Comparison of ENCODE assay signal across 11 cellular contexts in the genomic region with DNA sequence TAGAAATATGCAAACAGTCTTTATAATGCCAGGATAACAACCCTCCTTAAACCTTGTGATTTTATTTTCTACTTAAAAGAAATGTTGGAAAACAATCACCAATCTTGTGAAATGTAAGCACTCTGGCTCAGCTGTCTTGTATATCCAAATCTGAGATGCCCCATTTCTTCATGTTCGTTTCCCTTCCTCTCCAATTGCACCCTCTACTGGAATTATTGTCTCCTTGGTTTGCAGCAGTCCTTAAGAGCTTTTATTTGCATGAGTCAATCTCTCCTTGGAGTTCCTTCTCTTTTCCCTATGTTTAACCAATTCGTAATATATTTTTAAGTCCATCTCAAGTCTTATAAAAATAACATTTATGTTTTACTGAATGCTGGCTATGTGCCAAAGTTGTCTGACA.
DNase-seq lines count a peak whose midpoint lies in the region; ATAC-seq and TF ChIP-seq lines count a peak whose summit lies in the region.
"Had no signal": no experiment of that assay in that cellular context is flagged by ENCODE, and none has a peak within 500 bp of the region (broad histone marks: within the 10 kb centered on the region; RNA-seq: fewer than 3 reads in every experiment).

No MANE protein-coding gene starts in this region.

- POLR2A ChIA-PET in WTC11 (lab: Charles Lee): no interaction called here

- no peaks in the 10 kb centered on the region for H3K79me2 ChIP-seq in H9 (ENCODE audit: insufficient read depth, low read length)
- no peaks in the 10 kb centered on the region for H3K79me2 ChIP-seq in neural cell (replicated peaks; ENCODE audit: insufficient read depth, low read length)

- H3K4me3 Mint-ChIP-seq in H9 (no peak overlapping the region), WTC11 (no peak overlapping the region)
- H3K4me3 Mint-ChIP-seq: central memory CD8-positive, alpha-beta T cell; memory B cell had no signal

- H3K4me3 ChIP-seq in neural cell (ENCODE audit: low read length) (no peak overlapping the region), testis (no peak overlapping the region), heart right ventricle (no peak overlapping the region)

- H3K9me3 ChIP-seq in H9 (ENCODE audit: control insufficient read depth, low read depth, low read length) (no peaks in the 10 kb centered on the region), neural cell (ENCODE audit: low read length) (no peaks in the 10 kb centered on the region), testis (no peaks in the 10 kb centered on the region), heart right ventricle (peaks cover 0 to 10% (median 0%) of the 10 kb centered on the region in 11 donors)

- no peak overlapping the region for H3K14ac ChIP-seq in H9 (ENCODE audit: insufficient read depth, low read length)

- intact Hi-C loops in testis (cut with DNase I; ENCODE audit: low total_unique reads) (no loop called here), heart right ventricle (cut with DNase I) (no loop called here)

- no peak overlapping the region for H3K4me2 ChIP-seq in H9 (ENCODE audit: insufficient read depth, insufficient read length, low read length)
- H3K4me2 ChIP-seq in neural cell (ENCODE audit: low read length): no peak overlapping the region

- no peak overlapping the region for H3T11ph ChIP-seq in H9 (ENCODE audit: low read length)

- H2BK12ac ChIP-seq in H9 (ENCODE audit: insufficient read length, low read depth, low read length): no peak overlapping the region

- no CpG with 5 or more reads among the region's 2 CpGs for WGBS in H9 (ENCODE audit: extremely low coverage, insufficient read length, low lambda C conversion rate)
- 27 to 38% methylated on average over 2 of the region's 2 CpGs for WGBS in testis, 2 donors
- 20 to 34% methylated on average over 2 of the region's 2 CpGs for WGBS in heart right ventricle, 2 donors

- DNase-seq in H9: no peak
- DNase-seq in NCI-H2227 (lab: John Stamatoyannopoulos, UW; ENCODE audit: unreplicated experiment): peak; percentile 28
- DNase-seq in WTC11 (ENCODE audit: low spot score): no peak
- DNase-seq in testis: no peak
- DNase-seq in heart right ventricle: no peak
- DNase-seq in AG08396 (ENCODE audit: low spot score): no peak
- DNase-seq: T1000 had no signal

- H2AFZ ChIP-seq in H9 (ENCODE audit: low read length) (no peak overlapping the region), neural cell (ENCODE audit: low read depth, low read length) (no peak overlapping the region)

- peaks cover 2 to 3% of the 10 kb centered on the region in 2 experiments; a peak in 3 of 5 replicates for H3K9me3 Mint-ChIP-seq in H9
- H3K9me3 Mint-ChIP-seq in WTC11: peaks cover 27% of the 10 kb centered on the region

- H4K20me1 ChIP-seq in H9 (ENCODE audit: control insufficient read depth, insufficient read depth, insufficient read length) (no peaks in the 10 kb centered on the region), neural cell (ENCODE audit: insufficient read depth) (no peaks in the 10 kb centered on the region)

- TF ChIP-seq POLR2A in testis (IDR thresholded peaks at IDR 0.05): no peak

- no peak overlapping the region for H2BK15ac ChIP-seq in H9 (ENCODE audit: low read depth, low read length)

- no peak overlapping the region for H3K18ac ChIP-seq in H9 (ENCODE audit: insufficient read length, low read depth, low read length)

- H3K23ac ChIP-seq in H9 (ENCODE audit: insufficient read length, low read depth, low read length): no peak overlapping the region

- H3K4ac ChIP-seq in H9 (ENCODE audit: low read depth, low read length): no peak overlapping the region

- H4K8ac ChIP-seq in H9 (replicated peaks; ENCODE audit: insufficient read length, low read depth, low read length): no peak overlapping the region

- no peaks in the 10 kb centered on the region for H3K9me2 ChIP-seq in neural cell (ENCODE audit: insufficient read depth, low read length)

- H3K27me3 ChIP-seq in H9 (ENCODE audit: insufficient read depth, low read length) (no peaks in the 10 kb centered on the region), neural cell (ENCODE audit: insufficient read depth, low read depth, low read length) (no peaks in the 10 kb centered on the region), testis (no peaks in the 10 kb centered on the region), heart right ventricle (no peaks in the 10 kb centered on the region)

- H3K27ac ChIP-seq in H9 (ENCODE audit: insufficient read length, low read depth, low read length): no peak overlapping the region
- no peak overlapping the region for H3K27ac ChIP-seq in neural cell (ENCODE audit: low read length)
- no peak overlapping the region for H3K27ac ChIP-seq in testis
- no peak overlapping the region for H3K27ac ChIP-seq in heart right ventricle

- H4K91ac ChIP-seq in H9 (ENCODE audit: insufficient read length, low read depth, low read length): no peak overlapping the region

- no peaks in the 10 kb centered on the region for H3F3A ChIP-seq in neural cell (ENCODE audit: insufficient read depth, low read length, poor library complexity, severe bottlenecking)

- H3K27me3 Mint-ChIP-seq in H9 (ENCODE audit: low read depth): peaks cover 2% of the 10 kb centered on the region; the same call in 1 of the 2 replicates
- H3K27me3 Mint-ChIP-seq in WTC11 (ENCODE audit: low read depth): no peaks in the 10 kb centered on the region
- H3K27me3 Mint-ChIP-seq: central memory CD8-positive, alpha-beta T cell; memory B cell had no signal

- TF ChIP-seq CTCF in H9 (conservative IDR thresholded peaks at IDR 0.05) (peak; percentile 71), WTC11 (IDR thresholded peaks at IDR 0.05) (no peak), neural cell (IDR thresholded peaks at IDR 0.05; ENCODE audit: poor library complexity, severe bottlenecking) (peak; percentile 21), testis (IDR thresholded peaks at IDR 0.05) (peak in 1 of 3 experiments; percentile 18), heart right ventricle (IDR thresholded peaks at IDR 0.05) (no peak)

- H3K56ac ChIP-seq in H9 (ENCODE audit: insufficient read length, low read depth, low read length): no peak overlapping the region

- H3K23me2 ChIP-seq in H9 (ENCODE audit: insufficient read length, low read depth, low read length, poor library complexity, severe bottlenecking): no peaks in the 10 kb centered on the region

- peak; percentile 42 for TF ChIP-seq RAD21 in neural cell (conservative IDR thresholded peaks at IDR 0.05)

- no peak overlapping the region for H2AK5ac ChIP-seq in H9 (ENCODE audit: insufficient read length, low read length)

- no peak overlapping the region for H2BK120ac ChIP-seq in H9 (ENCODE audit: low read depth, low read length, poor library complexity, severe bottlenecking)

- no peak overlapping the region for H3K27ac Mint-ChIP-seq in H9
- no peak overlapping the region for H3K27ac Mint-ChIP-seq in WTC11
- H3K27ac Mint-ChIP-seq: memory B cell had no signal

- ATAC-seq in WTC11: peak; percentile 71
- no peak for ATAC-seq in GM18907 (IDR thresholded peaks at IDR 0.05; ENCODE audit: unreplicated experiment)
- no peak for ATAC-seq in heart right ventricle

- H3K9ac ChIP-seq in H9 (ENCODE audit: extremely low read depth, insufficient read length, low read length) (no peak overlapping the region), neural cell (ENCODE audit: low read length) (no peak overlapping the region)

- no peaks in the 10 kb centered on the region for H3K79me1 ChIP-seq in H9 (ENCODE audit: insufficient read depth, low read depth, low read length, poor library complexity, severe bottlenecking)

- no peak overlapping the region for H4K5ac ChIP-seq in H9 (ENCODE audit: insufficient read length, low read depth, low read length)

- H3K36me3 ChIP-seq in neural cell (ENCODE audit: insufficient read depth, low read length) (no peaks in the 10 kb centered on the region), testis (ENCODE audit: low read depth, missing control alignments) (no peaks in the 10 kb centered on the region), heart right ventricle (no peaks in the 10 kb centered on the region)

- H3K4me1 ChIP-seq in H9 (ENCODE audit: insufficient read depth, low read length) (no peaks in the 10 kb centered on the region), testis (no peaks in the 10 kb centered on the region), heart right ventricle (no peaks in the 10 kb centered on the region)

- H2BK20ac ChIP-seq in H9 (ENCODE audit: low read depth, low read length, poor library complexity, severe bottlenecking): no peak overlapping the region

- TF ChIP-seq EP300 in neural cell (conservative IDR thresholded peaks at IDR 0.05; ENCODE audit: poor library complexity, severe bottlenecking): no peak

- H3K36me3 Mint-ChIP-seq in H9 (ENCODE audit: insufficient read depth in 1 of 3, low read depth in 3 of 3): no peaks in the 10 kb centered on the region
- no peaks in the 10 kb centered on the region for H3K36me3 Mint-ChIP-seq in WTC11
- H3K36me3 Mint-ChIP-seq: memory B cell had no signal

- H3K4me1 Mint-ChIP-seq in H9: no peaks in the 10 kb centered on the region
- peaks cover 5% of the 10 kb centered on the region; the same call in 1 of the 2 replicates for H3K4me1 Mint-ChIP-seq in WTC11
- H3K4me1 Mint-ChIP-seq: central memory CD8-positive, alpha-beta T cell; memory B cell had no signal

- no peak overlapping the region for H2BK5ac ChIP-seq in H9 (ENCODE audit: insufficient read length, low read length)

- CTCF ChIA-PET in WTC11 (lab: Charles Lee): interaction anchor here (0.8 to 1.6 kb wide), 6 partner anchors 13 to 798 kb away, joined by 3 to 11 read pairs (median 4); a partner anchor contains a TSS

TF ChIP-seq in neural cell, 6 proteins besides CTCF, POLR2A, EP300 and RAD21 (continues in another document):
- TF ChIP-seq TAF1 (IDR thresholded peaks at IDR 0.05; ENCODE audit: low read depth) (no peak), MXI1 (conservative IDR thresholded peaks at IDR 0.05; ENCODE audit: poor library complexity, severe bottlenecking) (no peak), SMC3 (conservative IDR thresholded peaks at IDR 0.05; ENCODE audit: poor library complexity) (peak; percentile 31), POLR2AphosphoS5 (IDR thresholded peaks at IDR 0.05) (no peak)

Comparison
In these comparisons a context has a peak if more than half of its experiments do, and no peak if none do; other contexts are left out.
1. CTCF ChIP-seq: peak in H9 (single experiment) and neural cell (single experiment); none in WTC11 (single experiment) and heart right ventricle (0 of 9).